In genomic region chr16:49833055-49833454, GRCh38 we compare ENCODE assay signal across 14 cellular contexts. TPM values are rescaled to one million over a fixed set of nuclear protein-coding genes. Genes with fewer than 3 reads are reported as not detected.
A peak's percentile ranks its signal among the peaks of the same experiment; 100 is the strongest.
DNase-seq lines count a peak whose midpoint lies in the region; ATAC-seq and TF ChIP-seq lines count a peak whose summit lies in the region.
"Had no signal": no experiment of that assay in that cellular context is flagged by ENCODE, and none has a peak within 500 bp of the region (broad histone marks: within the 10 kb centered on the region; RNA-seq: fewer than 3 reads in every experiment).

No MANE protein-coding gene starts in this region.

- H3K9me3 ChIP-seq in endodermal cell (ENCODE audit: control insufficient read depth, low read length): no peaks in the 10 kb centered on the region
- no peaks in the 10 kb centered on the region for H3K9me3 ChIP-seq in left lung
- no peaks in the 10 kb centered on the region for H3K9me3 ChIP-seq in PC-3 (ENCODE audit: low read length)

- H3K9me3 Mint-ChIP-seq in GM23338 (no peaks in the 10 kb centered on the region), endodermal cell (no peaks in the 10 kb centered on the region)
- H3K9me3 Mint-ChIP-seq: natural killer cell had no signal

- H3K4me1 ChIP-seq in GM23338 (ENCODE audit: insufficient read depth): peaks cover 62% of the 10 kb centered on the region
- H3K4me1 ChIP-seq in endodermal cell (ENCODE audit: control insufficient read depth, insufficient read depth, low read length): peaks cover 24% of the 10 kb centered on the region
- H3K4me1 ChIP-seq in left lung: peaks cover 8 to 21% of the 10 kb centered on the region in 2 donors
- H3K4me1 ChIP-seq in rectal smooth muscle tissue (ENCODE audit: control insufficient read depth, insufficient read depth, low read length): peaks cover 22% of the 10 kb centered on the region
- H3K4me1 ChIP-seq in PC-3 (ENCODE audit: insufficient read depth, low read length): no peaks in the 10 kb centered on the region

- peaks cover 83% of the 10 kb centered on the region for H3K4me1 Mint-ChIP-seq in GM23338
- H3K4me1 Mint-ChIP-seq in endodermal cell: peaks cover 66% of the 10 kb centered on the region
- H3K4me1 Mint-ChIP-seq: natural killer cell had no signal

- no peaks in the 10 kb centered on the region for H3K36me3 ChIP-seq in GM23338 (ENCODE audit: insufficient read depth)
- no peaks in the 10 kb centered on the region for H3K36me3 ChIP-seq in endodermal cell (ENCODE audit: control insufficient read depth, insufficient read depth, low read length)
- no peaks in the 10 kb centered on the region for H3K36me3 ChIP-seq in left lung
- H3K36me3 ChIP-seq in rectal smooth muscle tissue (ENCODE audit: control insufficient read depth, insufficient read depth, low read length): no peaks in the 10 kb centered on the region
- no peaks in the 10 kb centered on the region for H3K36me3 ChIP-seq in PC-3 (ENCODE audit: low read depth, low read length)
- H3K36me3 ChIP-seq: cardiac muscle cell had no signal

- H3K27ac Mint-ChIP-seq in GM23338 (peak overlapping the region; percentile 14), endodermal cell (peak overlapping the region; percentile 6)
- H3K27ac Mint-ChIP-seq: natural killer cell had no signal

- H3K4me3 ChIP-seq in GM23338 (no peak overlapping the region), endodermal cell (ENCODE audit: low read length) (no peak overlapping the region), left lung (no peak overlapping the region), rectal smooth muscle tissue (ENCODE audit: low read length) (no peak overlapping the region), PC-3 (ENCODE audit: low read length) (no peak overlapping the region)
- H3K4me3 ChIP-seq: cardiac muscle cell had no signal

- peaks cover 93% of the 10 kb centered on the region for H3K79me2 ChIP-seq in GM23338 (replicated peaks; ENCODE audit: insufficient read depth)
- no peaks in the 10 kb centered on the region for H3K79me2 ChIP-seq in PC-3 (ENCODE audit: low read length)

- peaks cover 17% of the 10 kb centered on the region for H3K27me3 Mint-ChIP-seq in GM23338 (ENCODE audit: insufficient read depth, low read depth, poor library complexity)
- no peaks in the 10 kb centered on the region for H3K27me3 Mint-ChIP-seq in endodermal cell (ENCODE audit: insufficient read depth)

- H3K9ac ChIP-seq in endodermal cell (ENCODE audit: extremely low read depth, low read length, poor library complexity, severe bottlenecking): no peak overlapping the region
- no peak overlapping the region for H3K9ac ChIP-seq in rectal smooth muscle tissue (ENCODE audit: low read length)
- H3K9ac ChIP-seq in PC-3 (ENCODE audit: low read length): no peak overlapping the region
- H3K9ac ChIP-seq: KMS-11 had no signal

- H3F3A ChIP-seq in GM23338 (replicated peaks; ENCODE audit: low read depth) (peaks cover 11% of the 10 kb centered on the region), PC-3 (ENCODE audit: low read length, unreplicated experiment) (no peaks in the 10 kb centered on the region)

- H3K27me3 ChIP-seq in GM23338 (ENCODE audit: insufficient read depth) (no peaks in the 10 kb centered on the region), endodermal cell (ENCODE audit: control insufficient read depth, insufficient read depth, low read length, poor library complexity, severe bottlenecking) (no peaks in the 10 kb centered on the region), left lung (peaks cover 0 to 10% of the 10 kb centered on the region in 2 donors), rectal smooth muscle tissue (ENCODE audit: control insufficient read depth, insufficient read depth, low read length) (no peaks in the 10 kb centered on the region), PC-3 (ENCODE audit: low read length) (peaks cover 59% of the 10 kb centered on the region)
- H3K27me3 ChIP-seq: cardiac muscle cell had no signal

- peak overlapping the region; percentile 10; the same call in 1 of the 2 replicates for H3K27ac ChIP-seq in GM23338 (ENCODE audit: low read depth)
- peak overlapping the region; percentile 51 for H3K27ac ChIP-seq in endodermal cell (ENCODE audit: low read depth, low read length)
- H3K27ac ChIP-seq in left lung: peak overlapping the region; percentile 65 to 69
- H3K27ac ChIP-seq in rectal smooth muscle tissue (ENCODE audit: low read depth, low read length): peak overlapping the region; percentile 82
- no peak overlapping the region for H3K27ac ChIP-seq in PC-3 (ENCODE audit: low read length)
- H3K27ac ChIP-seq: cardiac muscle cell, KMS-11 had no signal

- peak overlapping the region; percentile 76 for H2AFZ ChIP-seq in GM23338
- H2AFZ ChIP-seq in PC-3 (ENCODE audit: low read length): no peak overlapping the region

- POLR2A ChIA-PET in PC-3 (lab: Charles Lee; ENCODE audit: unreplicated experiment): no interaction called here

- WGBS in endodermal cell (ENCODE audit: insufficient coverage in 1 of 2, insufficient read length in 1 of 2), 2 experiments: 78 to 83% methylated on average over 12 of the region's 12 CpGs

- BruUV-seq in PC-3 (replicated peaks; lab: Mats Ljungman, UMichigan): no TSS peak

- H3K36me3 Mint-ChIP-seq in GM23338 (ENCODE audit: low read depth) (peaks cover 13% of the 10 kb centered on the region), endodermal cell (ENCODE audit: low read depth) (no peaks in the 10 kb centered on the region)
- H3K36me3 Mint-ChIP-seq: natural killer cell had no signal

- intact Hi-C loops in left lung (cut with DNase I): no loop called here
- intact Hi-C loops in PC-3 (cut with micrococcal nuclease): no loop called here

- CTCF ChIA-PET in PC-3 (lab: Charles Lee): no interaction called here

- H3K9me2 ChIP-seq in GM23338 (ENCODE audit: insufficient read depth) (no peaks in the 10 kb centered on the region), PC-3 (replicated peaks; ENCODE audit: low read length) (no peaks in the 10 kb centered on the region)

- no peak for TF ChIP-seq CTCF in GM23338 (conservative IDR thresholded peaks at IDR 0.05; ENCODE audit: low read depth in 2 of 2)
- TF ChIP-seq CTCF in endodermal cell (conservative IDR thresholded peaks at IDR 0.05): no peak
- no peak for TF ChIP-seq CTCF in left lung (IDR thresholded peaks at IDR 0.05)
- no peak for TF ChIP-seq CTCF in PC-3 (conservative IDR thresholded peaks at IDR 0.05; ENCODE audit: low read depth, low read length)

- peak; percentile 56 for DNase-seq in GM23338 (ENCODE audit: low spot score)
- no peak for DNase-seq in endodermal cell
- no peak for DNase-seq in left lung
- DNase-seq in stimulated activated CD4-positive, alpha-beta T cell treated with anti-CD3 and anti-CD28 coated beads, Interleukin-4, amount 100 ng/mL, for 4 hours: no peak
- DNase-seq in NK-92 (lab: John Stamatoyannopoulos, UW; ENCODE audit: unreplicated experiment): no peak
- DNase-seq in PC-3: no peak
- DNase-seq: natural killer cell; NCI-H2029 treated with DMSO at 0.1 percent for 48 hours; stimulated activated CD4-positive, alpha-beta T cell treated with anti-CD3 and anti-CD28 coated beads, Interleukin-4, amount 100 ng/mL, for 1 hour had no signal

- H3K4me3 Mint-ChIP-seq in GM23338 (no peak overlapping the region; the same call in 2 of the 3 replicates), endodermal cell (no peak overlapping the region)
- H3K4me3 Mint-ChIP-seq: natural killer cell had no signal

- peaks cover 14% of the 10 kb centered on the region; the same call in 1 of the 2 replicates for H4K20me1 ChIP-seq in GM23338 (replicated peaks; ENCODE audit: insufficient read depth)
- no peaks in the 10 kb centered on the region for H4K20me1 ChIP-seq in PC-3 (ENCODE audit: low read length)

- ATAC-seq in GM23338 (peak; percentile 10), left lung (peak; percentile 54), HG03469 (IDR thresholded peaks at IDR 0.05; ENCODE audit: unreplicated experiment) (no peak), PC-3 (no peak)
- ATAC-seq: natural killer cell, Panc1 had no signal

- H3K4me2 ChIP-seq in GM23338 (peak overlapping the region; percentile 20), PC-3 (ENCODE audit: low read length) (no peak overlapping the region)
- H3K4me2 ChIP-seq: KMS-11 had no signal

TF ChIP-seq in GM23338, 12 proteins besides CTCF, POLR2A, EP300 and RAD21 (continues in another document):
- no peak for TF ChIP-seq EZH2 (IDR thresholded peaks at IDR 0.05; ENCODE audit: low read depth, unreplicated experiment)
- TF ChIP-seq ZNF114 (CRISPR knock-in tag; IDR thresholded peaks at IDR 0.05): no peak
- no peak for TF ChIP-seq EZH2phosphoT487 (IDR thresholded peaks at IDR 0.05; ENCODE audit: unreplicated experiment)
- no peak for TF ChIP-seq ZNF331 (CRISPR knock-in tag; IDR thresholded peaks at IDR 0.05; ENCODE audit: low read depth)
- no peak for TF ChIP-seq NANOG (IDR thresholded peaks at IDR 0.05; ENCODE audit: borderline replicate concordance)
- no peak for TF ChIP-seq POLR2AphosphoS5 (IDR thresholded peaks at IDR 0.05; ENCODE audit: low read depth)
- no peak for TF ChIP-seq JUNB (IDR thresholded peaks at IDR 0.05; ENCODE audit: unreplicated experiment)
- no peak for TF ChIP-seq STAT1 (IDR thresholded peaks at IDR 0.05; ENCODE audit: unreplicated experiment)
- TF ChIP-seq ETS1 (IDR thresholded peaks at IDR 0.05): no peak

RNA-seq across cellular contexts. Expression of gene ZNF423, which starts 22.9 kb away (rescaled TPM):
- 39.6 and 41.8 TPM in 2 replicates for total RNA-seq in GM23338 (2014; rRNA removed; shearing (Covaris generic))
- polyA plus RNA-seq in GM23338 (2016; fragmentation: Nextera tagmentation; extraction: Ambion mirVana): 14.9 and 15.2 TPM in 2 replicates
- total RNA-seq in endodermal cell (10 to 100 TPM; 30.3 to 41.9 TPM), left lung (1 to 10 TPM; 7.8 to 8.2 TPM), PC-3 (2014; rRNA removed) (not detected in 2 replicates)
- 58.6 TPM for polyA plus RNA-seq in endodermal cell (2013, experiment 1 of 2)
- polyA plus RNA-seq in endodermal cell (2013, experiment 2 of 2): 54.0 TPM
- total RNA-seq: natural killer cell had no signal

Comparison
In these comparisons a context has a peak if more than half of its experiments do, and no peak if none do; other contexts are left out.
1. ATAC-seq: peak in GM23338 (single experiment) and left lung (single experiment); none in HG03469 (single experiment) and PC-3 (single experiment).